In the genomic region with DNA sequence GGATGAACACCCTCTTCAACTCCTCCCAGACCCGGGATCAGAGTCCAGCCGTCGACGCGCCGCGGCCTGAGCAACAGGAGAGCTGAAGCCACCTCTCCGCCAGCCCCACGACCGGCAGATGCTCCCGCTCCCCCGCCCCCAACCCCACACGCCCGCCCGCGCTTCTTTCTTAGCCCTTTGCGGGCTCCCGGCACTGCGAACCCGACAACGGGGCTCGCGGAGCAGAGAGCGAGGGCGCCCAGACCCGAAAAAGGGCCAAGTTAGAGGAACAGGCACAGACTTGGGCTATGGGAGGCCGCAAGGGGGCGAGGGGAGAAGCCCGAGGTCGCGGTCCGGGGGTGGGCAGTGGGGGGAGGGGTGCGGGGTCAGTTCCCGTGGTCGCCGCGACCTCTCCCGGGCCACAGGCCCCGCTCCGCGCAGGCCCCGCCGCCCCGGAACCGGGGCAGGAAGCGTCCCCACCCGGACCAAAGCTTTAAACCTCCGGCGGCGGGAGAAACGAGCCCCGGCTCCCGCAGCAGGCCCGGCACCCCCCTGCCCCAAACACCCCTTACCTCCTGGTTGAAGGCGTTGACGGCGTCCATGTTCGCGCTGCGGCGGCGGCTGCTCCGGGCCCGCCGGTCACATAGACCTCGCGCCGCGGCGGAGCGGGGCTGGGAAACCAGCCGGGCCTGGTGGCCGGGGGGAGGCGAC, we compare ENCODE assay signal across 1 cellular context.
A peak's percentile ranks its signal among the peaks of the same experiment; 100 is the strongest.
TF ChIP-seq lines count a peak whose summit lies in the region.

No MANE protein-coding gene starts in this region.

TF ChIP-seq in HepG2, 621 proteins besides CTCF, POLR2A, EP300 and RAD21 (continued from another document and continues in another):
- TF ChIP-seq, protein P1, sequence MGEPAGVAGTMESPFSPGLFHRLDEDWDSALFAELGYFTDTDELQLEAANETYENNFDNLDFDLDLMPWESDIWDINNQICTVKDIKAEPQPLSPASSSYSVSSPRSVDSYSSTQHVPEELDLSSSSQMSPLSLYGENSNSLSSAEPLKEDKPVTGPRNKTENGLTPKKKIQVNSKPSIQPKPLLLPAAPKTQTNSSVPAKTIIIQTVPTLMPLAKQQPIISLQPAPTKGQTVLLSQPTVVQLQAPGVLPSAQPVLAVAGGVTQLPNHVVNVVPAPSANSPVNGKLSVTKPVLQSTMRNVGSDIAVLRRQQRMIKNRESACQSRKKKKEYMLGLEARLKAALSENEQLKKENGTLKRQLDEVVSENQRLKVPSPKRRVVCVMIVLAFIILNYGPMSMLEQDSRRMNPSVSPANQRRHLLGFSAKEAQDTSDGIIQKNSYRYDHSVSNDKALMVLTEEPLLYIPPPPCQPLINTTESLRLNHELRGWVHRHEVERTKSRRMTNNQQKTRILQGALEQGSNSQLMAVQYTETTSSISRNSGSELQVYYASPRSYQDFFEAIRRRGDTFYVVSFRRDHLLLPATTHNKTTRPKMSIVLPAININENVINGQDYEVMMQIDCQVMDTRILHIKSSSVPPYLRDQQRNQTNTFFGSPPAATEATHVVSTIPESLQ (CRISPR knock-in tag; conservative IDR thresholded peaks at IDR 0.05) = no peak
- TF ChIP-seq MTA3 (CRISPR knock-in tag; IDR thresholded peaks at IDR 0.05) = no peak
- no peak for TF ChIP-seq ZNF260 (CRISPR knock-in tag; IDR thresholded peaks at IDR 0.05; ENCODE audit: borderline replicate concordance, low read depth)
- TF ChIP-seq, protein P2, sequence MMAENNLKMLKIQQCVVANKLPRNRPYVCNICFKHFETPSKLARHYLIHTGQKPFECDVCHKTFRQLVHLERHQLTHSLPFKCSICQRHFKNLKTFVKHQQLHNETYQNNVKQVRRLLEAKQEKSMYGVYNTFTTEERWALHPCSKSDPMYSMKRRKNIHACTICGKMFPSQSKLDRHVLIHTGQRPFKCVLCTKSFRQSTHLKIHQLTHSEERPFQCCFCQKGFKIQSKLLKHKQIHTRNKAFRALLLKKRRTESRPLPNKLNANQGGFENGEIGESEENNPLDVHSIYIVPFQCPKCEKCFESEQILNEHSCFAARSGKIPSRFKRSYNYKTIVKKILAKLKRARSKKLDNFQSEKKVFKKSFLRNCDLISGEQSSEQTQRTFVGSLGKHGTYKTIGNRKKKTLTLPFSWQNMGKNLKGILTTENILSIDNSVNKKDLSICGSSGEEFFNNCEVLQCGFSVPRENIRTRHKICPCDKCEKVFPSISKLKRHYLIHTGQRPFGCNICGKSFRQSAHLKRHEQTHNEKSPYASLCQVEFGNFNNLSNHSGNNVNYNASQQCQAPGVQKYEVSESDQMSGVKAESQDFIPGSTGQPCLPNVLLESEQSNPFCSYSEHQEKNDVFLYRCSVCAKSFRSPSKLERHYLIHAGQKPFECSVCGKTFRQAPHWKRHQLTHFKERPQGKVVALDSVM (CRISPR knock-in tag; IDR thresholded peaks at IDR 0.05) = no peak
- 0 out of 2 replicates have a peak, but pooled peaks have one; percentile 30 for TF ChIP-seq ZNF510 (CRISPR knock-in tag; IDR thresholded peaks at IDR 0.05; ENCODE audit: low read depth)
- no peak for TF ChIP-seq SNAPC2 (CRISPR knock-in tag; IDR thresholded peaks at IDR 0.05)
- TF ChIP-seq, protein P3, sequence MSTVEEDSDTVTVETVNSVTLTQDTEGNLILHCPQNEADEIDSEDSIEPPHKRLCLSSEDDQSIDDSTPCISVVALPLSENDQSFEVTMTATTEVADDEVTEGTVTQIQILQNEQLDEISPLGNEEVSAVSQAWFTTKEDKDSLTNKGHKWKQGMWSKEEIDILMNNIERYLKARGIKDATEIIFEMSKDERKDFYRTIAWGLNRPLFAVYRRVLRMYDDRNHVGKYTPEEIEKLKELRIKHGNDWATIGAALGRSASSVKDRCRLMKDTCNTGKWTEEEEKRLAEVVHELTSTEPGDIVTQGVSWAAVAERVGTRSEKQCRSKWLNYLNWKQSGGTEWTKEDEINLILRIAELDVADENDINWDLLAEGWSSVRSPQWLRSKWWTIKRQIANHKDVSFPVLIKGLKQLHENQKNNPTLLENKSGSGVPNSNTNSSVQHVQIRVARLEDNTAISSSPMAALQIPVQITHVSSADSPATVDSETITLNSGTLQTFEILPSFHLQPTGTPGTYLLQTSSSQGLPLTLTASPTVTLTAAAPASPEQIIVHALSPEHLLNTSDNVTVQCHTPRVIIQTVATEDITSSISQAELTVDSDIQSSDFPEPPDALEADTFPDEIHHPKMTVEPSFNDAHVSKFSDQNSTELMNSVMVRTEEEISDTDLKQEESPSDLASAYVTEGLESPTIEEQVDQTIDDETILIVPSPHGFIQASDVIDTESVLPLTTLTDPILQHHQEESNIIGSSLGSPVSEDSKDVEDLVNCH (CRISPR knock-in tag; IDR thresholded peaks at IDR 0.05) = no peak
- TF ChIP-seq ZFYVE20 (CRISPR knock-in tag; IDR thresholded peaks at IDR 0.05; ENCODE audit: borderline replicate concordance, low read depth) = no peak
- 0 out of 2 replicates have a peak, but pooled peaks have one; percentile 6 for TF ChIP-seq FOXO1 (CRISPR knock-in tag; IDR thresholded peaks at IDR 0.05)
- TF ChIP-seq ZNF556 (CRISPR knock-in tag; IDR thresholded peaks at IDR 0.05; ENCODE audit: borderline replicate concordance) = peak; percentile 24; the same call in 1 of the 2 replicates
- TF ChIP-seq NR1H2 (CRISPR knock-in tag; IDR thresholded peaks at IDR 0.05; ENCODE audit: borderline replicate concordance, low read depth) = no peak
- TF ChIP-seq, protein P4, sequence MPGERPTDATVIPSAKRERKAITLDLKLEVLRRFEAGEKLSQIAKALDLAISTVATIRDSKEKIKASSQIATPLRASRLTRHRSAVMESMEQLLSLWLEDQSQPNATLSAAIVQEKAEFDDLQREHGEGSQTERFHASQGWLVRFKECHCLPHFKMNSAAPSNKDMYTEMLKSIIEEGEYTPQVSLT (CRISPR knock-in tag; IDR thresholded peaks at IDR 0.05; ENCODE audit: borderline replicate concordance, low read depth) = no peak
- TF ChIP-seq, protein P5, sequence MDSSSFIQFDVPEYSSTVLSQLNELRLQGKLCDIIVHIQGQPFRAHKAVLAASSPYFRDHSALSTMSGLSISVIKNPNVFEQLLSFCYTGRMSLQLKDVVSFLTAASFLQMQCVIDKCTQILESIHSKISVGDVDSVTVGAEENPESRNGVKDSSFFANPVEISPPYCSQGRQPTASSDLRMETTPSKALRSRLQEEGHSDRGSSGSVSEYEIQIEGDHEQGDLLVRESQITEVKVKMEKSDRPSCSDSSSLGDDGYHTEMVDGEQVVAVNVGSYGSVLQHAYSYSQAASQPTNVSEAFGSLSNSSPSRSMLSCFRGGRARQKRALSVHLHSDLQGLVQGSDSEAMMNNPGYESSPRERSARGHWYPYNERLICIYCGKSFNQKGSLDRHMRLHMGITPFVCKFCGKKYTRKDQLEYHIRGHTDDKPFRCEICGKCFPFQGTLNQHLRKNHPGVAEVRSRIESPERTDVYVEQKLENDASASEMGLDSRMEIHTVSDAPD (CRISPR knock-in tag; IDR thresholded peaks at IDR 0.05) = no peak
- TF ChIP-seq NONO (IDR thresholded peaks at IDR 0.05) = no peak
- TF ChIP-seq NONO (CRISPR knock-in tag; conservative IDR thresholded peaks at IDR 0.05) = no peak
- no peak for TF ChIP-seq ZNF569 (CRISPR knock-in tag; IDR thresholded peaks at IDR 0.05; ENCODE audit: borderline replicate concordance)
- no peak for TF ChIP-seq ARNT (IDR thresholded peaks at IDR 0.05)
- TF ChIP-seq, protein P6, sequence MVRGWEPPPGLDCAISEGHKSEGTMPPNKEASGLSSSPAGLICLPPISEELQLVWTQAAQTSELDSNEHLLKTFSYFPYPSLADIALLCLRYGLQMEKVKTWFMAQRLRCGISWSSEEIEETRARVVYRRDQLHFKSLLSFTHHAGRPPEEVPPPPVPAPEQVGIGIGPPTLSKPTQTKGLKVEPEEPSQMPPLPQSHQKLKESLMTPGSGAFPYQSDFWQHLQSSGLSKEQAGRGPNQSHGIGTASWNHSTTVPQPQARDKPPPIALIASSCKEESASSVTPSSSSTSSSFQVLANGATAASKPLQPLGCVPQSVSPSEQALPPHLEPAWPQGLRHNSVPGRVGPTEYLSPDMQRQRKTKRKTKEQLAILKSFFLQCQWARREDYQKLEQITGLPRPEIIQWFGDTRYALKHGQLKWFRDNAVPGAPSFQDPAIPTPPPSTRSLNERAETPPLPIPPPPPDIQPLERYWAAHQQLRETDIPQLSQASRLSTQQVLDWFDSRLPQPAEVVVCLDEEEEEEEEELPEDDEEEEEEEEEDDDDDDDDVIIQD (CRISPR knock-in tag; IDR thresholded peaks at IDR 0.05; ENCODE audit: low read depth) = no peak
- TF ChIP-seq ZMYM2 (CRISPR knock-in tag; IDR thresholded peaks at IDR 0.05) = no peak
- TF ChIP-seq, protein P7, sequence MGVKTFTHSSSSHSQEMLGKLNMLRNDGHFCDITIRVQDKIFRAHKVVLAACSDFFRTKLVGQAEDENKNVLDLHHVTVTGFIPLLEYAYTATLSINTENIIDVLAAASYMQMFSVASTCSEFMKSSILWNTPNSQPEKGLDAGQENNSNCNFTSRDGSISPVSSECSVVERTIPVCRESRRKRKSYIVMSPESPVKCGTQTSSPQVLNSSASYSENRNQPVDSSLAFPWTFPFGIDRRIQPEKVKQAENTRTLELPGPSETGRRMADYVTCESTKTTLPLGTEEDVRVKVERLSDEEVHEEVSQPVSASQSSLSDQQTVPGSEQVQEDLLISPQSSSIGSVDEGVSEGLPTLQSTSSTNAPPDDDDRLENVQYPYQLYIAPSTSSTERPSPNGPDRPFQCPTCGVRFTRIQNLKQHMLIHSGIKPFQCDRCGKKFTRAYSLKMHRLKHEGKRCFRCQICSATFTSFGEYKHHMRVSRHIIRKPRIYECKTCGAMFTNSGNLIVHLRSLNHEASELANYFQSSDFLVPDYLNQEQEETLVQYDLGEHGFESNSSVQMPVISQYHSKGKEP (CRISPR knock-in tag; IDR thresholded peaks at IDR 0.05) = no peak
- TF ChIP-seq SP5 (CRISPR knock-in tag; IDR thresholded peaks at IDR 0.05; ENCODE audit: borderline replicate concordance, low read depth) = no peak
- TF ChIP-seq TCF7 (IDR thresholded peaks at IDR 0.05; ENCODE audit: low read depth) = no peak
- TF ChIP-seq HOXA5 (CRISPR knock-in tag; IDR thresholded peaks at IDR 0.05) = no peak
- TF ChIP-seq IKZF4 (CRISPR knock-in tag; IDR thresholded peaks at IDR 0.05; ENCODE audit: borderline replicate concordance, low read depth, not compliant biosample characterization) = no peak
- TF ChIP-seq ELF3 (CRISPR knock-in tag; IDR thresholded peaks at IDR 0.05) = no peak
- no peak for TF ChIP-seq ZNF557 (CRISPR knock-in tag; IDR thresholded peaks at IDR 0.05)
- TF ChIP-seq TGIF2 (CRISPR knock-in tag; IDR thresholded peaks at IDR 0.05) = no peak
- TF ChIP-seq MXI1 (IDR thresholded peaks at IDR 0.05; ENCODE audit: borderline replicate concordance, low read depth, low read length) = no peak
- peak; percentile 88 for TF ChIP-seq AGO2 (optimal IDR thresholded peaks at IDR 0.05; ENCODE audit: low read depth, low read length)
- TF ChIP-seq ZNF20 (CRISPR knock-in tag; IDR thresholded peaks at IDR 0.05) = no peak
- TF ChIP-seq TBX3 (IDR thresholded peaks at IDR 0.05; ENCODE audit: borderline replicate concordance) = no peak
- no peak for TF ChIP-seq RBFOX2 (IDR thresholded peaks at IDR 0.05; ENCODE audit: low read depth, low read length)
- TF ChIP-seq PTBP1 (IDR thresholded peaks at IDR 0.05; ENCODE audit: low read depth, low read length, poor library complexity, severe bottlenecking) = no peak
- 0 out of 2 replicates have a peak, but pooled peaks have one; percentile 17 for TF ChIP-seq ZNF430 (CRISPR knock-in tag; IDR thresholded peaks at IDR 0.05)
- TF ChIP-seq ZNF383 (CRISPR knock-in tag; IDR thresholded peaks at IDR 0.05; ENCODE audit: borderline replicate concordance) = no peak
- TF ChIP-seq ZFAT (CRISPR knock-in tag; conservative IDR thresholded peaks at IDR 0.05) = no peak
- TF ChIP-seq, protein P8, sequence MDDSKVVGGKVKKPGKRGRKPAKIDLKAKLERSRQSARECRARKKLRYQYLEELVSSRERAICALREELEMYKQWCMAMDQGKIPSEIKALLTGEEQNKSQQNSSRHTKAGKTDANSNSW (CRISPR knock-in tag; IDR thresholded peaks at IDR 0.05; ENCODE audit: borderline replicate concordance) = no peak
- no peak for TF ChIP-seq PHF21A (CRISPR knock-in tag; IDR thresholded peaks at IDR 0.05)
- no peak for TF ChIP-seq SKI (IDR thresholded peaks at IDR 0.05; ENCODE audit: partially characterized antibody)
- TF ChIP-seq, protein P9, sequence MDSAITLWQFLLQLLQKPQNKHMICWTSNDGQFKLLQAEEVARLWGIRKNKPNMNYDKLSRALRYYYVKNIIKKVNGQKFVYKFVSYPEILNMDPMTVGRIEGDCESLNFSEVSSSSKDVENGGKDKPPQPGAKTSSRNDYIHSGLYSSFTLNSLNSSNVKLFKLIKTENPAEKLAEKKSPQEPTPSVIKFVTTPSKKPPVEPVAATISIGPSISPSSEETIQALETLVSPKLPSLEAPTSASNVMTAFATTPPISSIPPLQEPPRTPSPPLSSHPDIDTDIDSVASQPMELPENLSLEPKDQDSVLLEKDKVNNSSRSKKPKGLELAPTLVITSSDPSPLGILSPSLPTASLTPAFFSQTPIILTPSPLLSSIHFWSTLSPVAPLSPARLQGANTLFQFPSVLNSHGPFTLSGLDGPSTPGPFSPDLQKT (CRISPR knock-in tag; IDR thresholded peaks at IDR 0.05; ENCODE audit: borderline replicate concordance) = no peak
- TF ChIP-seq, protein P10, sequence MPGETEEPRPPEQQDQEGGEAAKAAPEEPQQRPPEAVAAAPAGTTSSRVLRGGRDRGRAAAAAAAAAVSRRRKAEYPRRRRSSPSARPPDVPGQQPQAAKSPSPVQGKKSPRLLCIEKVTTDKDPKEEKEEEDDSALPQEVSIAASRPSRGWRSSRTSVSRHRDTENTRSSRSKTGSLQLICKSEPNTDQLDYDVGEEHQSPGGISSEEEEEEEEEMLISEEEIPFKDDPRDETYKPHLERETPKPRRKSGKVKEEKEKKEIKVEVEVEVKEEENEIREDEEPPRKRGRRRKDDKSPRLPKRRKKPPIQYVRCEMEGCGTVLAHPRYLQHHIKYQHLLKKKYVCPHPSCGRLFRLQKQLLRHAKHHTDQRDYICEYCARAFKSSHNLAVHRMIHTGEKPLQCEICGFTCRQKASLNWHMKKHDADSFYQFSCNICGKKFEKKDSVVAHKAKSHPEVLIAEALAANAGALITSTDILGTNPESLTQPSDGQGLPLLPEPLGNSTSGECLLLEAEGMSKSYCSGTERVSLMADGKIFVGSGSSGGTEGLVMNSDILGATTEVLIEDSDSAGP (CRISPR knock-in tag; IDR thresholded peaks at IDR 0.05; ENCODE audit: borderline replicate concordance) = no peak
